25 cellular contexts compared by ENCODE assay signal in the genomic region with DNA sequence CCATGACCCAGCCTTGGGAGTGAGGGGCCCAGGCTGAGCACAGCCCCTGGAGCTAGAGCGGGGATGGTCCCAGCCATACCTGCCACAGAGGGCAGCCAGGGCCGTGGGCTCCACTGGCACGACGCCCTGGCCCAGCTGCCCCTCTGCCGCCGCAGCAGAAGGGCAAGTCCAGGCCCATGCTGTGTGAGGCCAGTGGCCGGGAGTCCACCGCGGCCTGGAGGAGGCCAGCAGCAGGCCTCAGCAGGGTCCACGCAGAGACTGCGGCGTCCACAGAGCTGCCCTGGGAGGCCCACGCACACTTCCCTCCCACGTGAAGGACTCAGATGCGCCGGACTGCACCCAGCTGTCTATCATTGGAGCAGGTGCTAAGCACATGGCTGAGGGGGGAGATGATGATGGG.
"Had no signal": no experiment of that assay in that cellular context is flagged by ENCODE, and none has a peak within 500 bp of the region (broad histone marks: within the 10 kb centered on the region; RNA-seq: fewer than 3 reads in every experiment).

No MANE protein-coding gene starts in this region.

- H3K27ac Mint-ChIP-seq: activated CD4-positive, alpha-beta memory T cell treated with anti-CD3 and anti-CD28 coated beads for 36 hours; activated CD4-positive, alpha-beta T cell treated with anti-CD3 and anti-CD28 coated beads for 36 hours; activated CD4-positive, alpha-beta T cell treated with anti-CD3 and anti-CD28 coated beads, Interleukin-2, amount 10 ng/mL, durations not matched to agents 24 days and 14 days; activated CD8-positive, alpha-beta memory T cell treated with anti-CD3 and anti-CD28 coated beads, Interleukin-2, amount 10 ng/mL, durations not matched to agents 7 days and 5 days; activated CD8-positive, alpha-beta T cell treated with anti-CD3 and anti-CD28 coated beads, Interleukin-2, amount 10 ng/mL, durations not matched to agents 7 days and 5 days; activated naive CD4-positive, alpha-beta T cell treated with anti-CD3 and anti-CD28 coated beads for 36 hours; activated naive CD4-positive, alpha-beta T cell treated with anti-CD3 and anti-CD28 coated beads, Interleukin-2, amount 50 U/mL, for 24 hours; activated naive CD8-positive, alpha-beta T cell treated with anti-CD3 and anti-CD28 coated beads for 36 hours; activated naive CD8-positive, alpha-beta T cell treated with anti-CD3 and anti-CD28 coated beads, Interleukin-2, amount 50 U/mL, for 24 hours; activated T-helper 1 cell treated with anti-CD3 and anti-CD28 coated beads, Interleukin-12 subunit alpha, Interleukin-12 subunit beta, Interleukin-2, Interleukin-4 antibody, amounts not matched to agents 30 ng/mL and 10 ng/mL and 1 ng/mL, durations not matched to agents 14 hours and 24 hours and 36 hours; activated T-helper 2 cell treated with anti-CD3 and anti-CD28 coated beads, Interferon-gamma antibody, Interleukin-2, Interleukin-4, amounts not matched to agents 10 μg/mL and 5 μg/mL and 100 μg/mL, durations not matched to agents 14 hours and 24 hours and 36 hours had no signal

- H3K4me1 Mint-ChIP-seq: activated CD4-positive, alpha-beta T cell treated with anti-CD3 and anti-CD28 coated beads for 36 hours; activated CD4-positive, alpha-beta T cell treated with anti-CD3 and anti-CD28 coated beads, Interleukin-2, amount 10 ng/mL, durations not matched to agents 24 days and 14 days; activated CD8-positive, alpha-beta memory T cell treated with anti-CD3 and anti-CD28 coated beads, Interleukin-2, amount 10 ng/mL, durations not matched to agents 7 days and 5 days; activated naive CD4-positive, alpha-beta T cell treated with anti-CD3 and anti-CD28 coated beads, Interleukin-2, amount 50 U/mL, for 24 hours; activated naive CD8-positive, alpha-beta T cell treated with anti-CD3 and anti-CD28 coated beads for 36 hours; activated naive CD8-positive, alpha-beta T cell treated with anti-CD3 and anti-CD28 coated beads, Interleukin-2, amount 50 U/mL, for 24 hours had no signal

- H3K36me3 Mint-ChIP-seq: activated CD4-positive, alpha-beta memory T cell treated with anti-CD3 and anti-CD28 coated beads for 36 hours; activated CD8-positive, alpha-beta memory T cell treated with anti-CD3 and anti-CD28 coated beads, Interleukin-2, amount 10 ng/mL, durations not matched to agents 7 days and 5 days had no signal

- DNase-seq: activated CD4-positive, alpha-beta memory T cell treated with anti-CD3 and anti-CD28 coated beads for 36 hours; activated CD4-positive, alpha-beta T cell treated with anti-CD3 and anti-CD28 coated beads for 36 hours; activated CD4-positive, alpha-beta T cell treated with anti-CD3 and anti-CD28 coated beads, Interleukin-2, amount 10 ng/mL, durations not matched to agents 24 days and 14 days; activated CD4-positive, CD25-positive, alpha-beta regulatory T cell; activated CD4-positive, CD25-positive, alpha-beta regulatory T cell treated with anti-CD3 and anti-CD28 coated beads, Interleukin-2, amount 50 U/mL, for 72 hours; activated CD8-positive, alpha-beta memory T cell treated with anti-CD3 and anti-CD28 coated beads, Interleukin-2, amount 10 ng/mL, durations not matched to agents 7 days and 5 days; activated CD8-positive, alpha-beta memory T cell treated with anti-CD3 and anti-CD28 coated beads, Interleukin-2, amount 50 U/mL, for 4 hours; activated CD8-positive, alpha-beta T cell treated with anti-CD3 and anti-CD28 coated beads, Interleukin-2, amount 10 ng/mL, durations not matched to agents 7 days and 5 days; activated effector memory CD4-positive, alpha-beta T cell treated with anti-CD3 and anti-CD28 coated beads, Interleukin-2, amount 50 U/mL, for 16 hours; activated naive CD4-positive, alpha-beta T cell treated with anti-CD3 and anti-CD28 coated beads for 36 hours; activated naive CD8-positive, alpha-beta T cell treated with anti-CD3 and anti-CD28 coated beads for 36 hours; activated naive CD8-positive, alpha-beta T cell treated with anti-CD3 and anti-CD28 coated beads, Interleukin-2, amount 50 U/mL, for 24 hours; activated T-cell treated with anti-CD3 and anti-CD28 coated beads, Interleukin-2, amount 50 U/mL, for 1 hour; activated T-cell treated with anti-CD3 and anti-CD28 coated beads, Interleukin-2, amount 50 U/mL, for 48 hours; adrenal gland; amygdala; aorta; body of pancreas; effector CD8-positive, alpha-beta T cell; foreskin keratinocyte; gastrocnemius medialis; T-helper 2 cell had no signal

- H3K4me1 ChIP-seq: foreskin keratinocyte, gastrocnemius medialis had no signal

- H3K27ac ChIP-seq: adrenal gland, body of pancreas, foreskin keratinocyte, gastrocnemius medialis had no signal

- H3K4me3 Mint-ChIP-seq: activated CD4-positive, alpha-beta memory T cell treated with anti-CD3 and anti-CD28 coated beads for 36 hours; activated CD4-positive, alpha-beta T cell treated with anti-CD3 and anti-CD28 coated beads for 36 hours; activated CD4-positive, alpha-beta T cell treated with anti-CD3 and anti-CD28 coated beads, Interleukin-2, amount 10 ng/mL, durations not matched to agents 24 days and 14 days; activated CD8-positive, alpha-beta memory T cell treated with anti-CD3 and anti-CD28 coated beads, Interleukin-2, amount 10 ng/mL, durations not matched to agents 7 days and 5 days; activated CD8-positive, alpha-beta T cell treated with anti-CD3 and anti-CD28 coated beads, Interleukin-2, amount 10 ng/mL, durations not matched to agents 7 days and 5 days; activated naive CD4-positive, alpha-beta T cell treated with anti-CD3 and anti-CD28 coated beads for 36 hours; activated naive CD4-positive, alpha-beta T cell treated with anti-CD3 and anti-CD28 coated beads, Interleukin-2, amount 50 U/mL, for 24 hours; activated naive CD8-positive, alpha-beta T cell treated with anti-CD3 and anti-CD28 coated beads for 36 hours; activated naive CD8-positive, alpha-beta T cell treated with anti-CD3 and anti-CD28 coated beads, Interleukin-2, amount 50 U/mL, for 24 hours; activated T-helper 1 cell treated with anti-CD3 and anti-CD28 coated beads, Interleukin-12 subunit alpha, Interleukin-12 subunit beta, Interleukin-2, Interleukin-4 antibody, amounts not matched to agents 30 ng/mL and 10 ng/mL and 1 ng/mL, durations not matched to agents 14 hours and 24 hours and 36 hours had no signal

- H3K4me3 ChIP-seq: adrenal gland, body of pancreas, gastrocnemius medialis had no signal

- H3K27me3 Mint-ChIP-seq: activated CD4-positive, alpha-beta memory T cell treated with anti-CD3 and anti-CD28 coated beads for 36 hours; activated CD4-positive, alpha-beta T cell treated with anti-CD3 and anti-CD28 coated beads for 36 hours; activated CD4-positive, alpha-beta T cell treated with anti-CD3 and anti-CD28 coated beads, Interleukin-2, amount 10 ng/mL, durations not matched to agents 24 days and 14 days; activated CD8-positive, alpha-beta memory T cell treated with anti-CD3 and anti-CD28 coated beads, Interleukin-2, amount 10 ng/mL, durations not matched to agents 7 days and 5 days; activated naive CD4-positive, alpha-beta T cell treated with anti-CD3 and anti-CD28 coated beads, Interleukin-2, amount 50 U/mL, for 24 hours; activated naive CD8-positive, alpha-beta T cell treated with anti-CD3 and anti-CD28 coated beads for 36 hours; activated naive CD8-positive, alpha-beta T cell treated with anti-CD3 and anti-CD28 coated beads, Interleukin-2, amount 50 U/mL, for 24 hours had no signal

- H3K27me3 ChIP-seq: adrenal gland, body of pancreas, gastrocnemius medialis had no signal

- H3K9me3 ChIP-seq: adrenal gland, body of pancreas, gastrocnemius medialis had no signal

- H3K9me3 Mint-ChIP-seq: activated CD4-positive, alpha-beta memory T cell treated with anti-CD3 and anti-CD28 coated beads for 36 hours; activated CD4-positive, alpha-beta T cell treated with anti-CD3 and anti-CD28 coated beads, Interleukin-2, amount 10 ng/mL, durations not matched to agents 24 days and 14 days; activated naive CD4-positive, alpha-beta T cell treated with anti-CD3 and anti-CD28 coated beads for 36 hours; activated naive CD4-positive, alpha-beta T cell treated with anti-CD3 and anti-CD28 coated beads, Interleukin-2, amount 50 U/mL, for 24 hours; activated naive CD8-positive, alpha-beta T cell treated with anti-CD3 and anti-CD28 coated beads for 36 hours; activated naive CD8-positive, alpha-beta T cell treated with anti-CD3 and anti-CD28 coated beads, Interleukin-2, amount 50 U/mL, for 24 hours; activated T-helper 1 cell treated with anti-CD3 and anti-CD28 coated beads, Interleukin-12 subunit alpha, Interleukin-12 subunit beta, Interleukin-2, Interleukin-4 antibody, amounts not matched to agents 30 ng/mL and 10 ng/mL and 1 ng/mL, durations not matched to agents 14 hours and 24 hours and 36 hours; activated T-helper 2 cell treated with anti-CD3 and anti-CD28 coated beads, Interferon-gamma antibody, Interleukin-2, Interleukin-4, amounts not matched to agents 10 μg/mL and 5 μg/mL and 100 μg/mL, durations not matched to agents 14 hours and 24 hours and 36 hours had no signal

- H3K36me3 ChIP-seq: adrenal gland, gastrocnemius medialis had no signal
